ENCODE assay signal across 29 cellular contexts in the genomic region with DNA sequence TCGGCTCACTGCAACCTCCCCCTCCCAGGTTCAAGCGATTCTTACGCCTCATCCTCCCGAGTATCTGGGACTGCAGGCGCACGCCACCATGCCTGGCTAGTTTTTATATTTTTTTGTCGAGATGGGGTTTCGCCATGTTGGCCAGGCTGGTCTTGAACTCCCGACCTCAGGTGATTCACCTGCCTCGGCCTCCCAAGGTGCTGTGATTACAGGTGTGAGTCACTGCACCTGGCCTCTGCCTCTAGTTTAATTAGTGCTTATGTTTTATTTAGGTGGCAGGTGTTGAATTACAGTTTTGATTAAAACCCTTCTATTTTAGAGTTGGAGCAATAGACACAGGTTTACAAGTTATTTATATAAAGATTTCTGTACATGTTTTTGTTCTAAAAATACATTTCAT. TPM values are rescaled to one million over a fixed set of nuclear protein-coding genes. Genes with fewer than 3 reads are reported as not detected.
A peak's percentile ranks its signal among the peaks of the same experiment; 100 is the strongest.
DNase-seq lines count a peak whose midpoint lies in the region; ATAC-seq, FAIRE-seq and TF ChIP-seq lines count a peak whose summit lies in the region.
"Had no signal": no experiment of that assay in that cellular context is flagged by ENCODE, and none has a peak within 500 bp of the region (broad histone marks: within the 10 kb centered on the region; RNA-seq: fewer than 3 reads in every experiment).

No MANE protein-coding gene starts in this region.

- H4K20me1 ChIP-seq in H1 (replicated peaks in 1 of 2; ENCODE audit: control insufficient read depth in 1 of 2, insufficient read depth in 2 of 2, low read length in 2 of 2): peaks cover 0 to 2% of the 10 kb centered on the region in 2 experiments

- H3K23ac ChIP-seq in H1 (ENCODE audit: insufficient read length): no peak overlapping the region

- H4K8ac ChIP-seq in H1 (ENCODE audit: extremely low read depth, insufficient read depth, low read length): no peak overlapping the region

- H2BK12ac ChIP-seq in H1 (ENCODE audit: low read depth, low read length): no peak overlapping the region

- H2AFZ ChIP-seq in H1 (ENCODE audit: low read length): no peak overlapping the region

- no peak overlapping the region; the same call in 1 of the 2 replicates for H3K18ac ChIP-seq in H1 (ENCODE audit: extremely low read depth, low read length)

- no peak overlapping the region for H2AK5ac ChIP-seq in H1 (ENCODE audit: low read depth, low read length)

- H3K27me3 ChIP-seq in H1 (replicated peaks in 1 of 4; ENCODE audit: control insufficient read depth in 3 of 4, extremely low read depth in 1 of 4, insufficient read depth in 3 of 4, low read length in 3 of 4): no peaks in the 10 kb centered on the region
- H3K27me3 ChIP-seq in spleen (replicated peaks in 1 of 7): no peaks in the 10 kb centered on the region
- H3K27me3 ChIP-seq: adrenal gland, body of pancreas had no signal

- TF ChIP-seq POLR2A in H1 (IDR thresholded peaks at IDR 0.05; ENCODE audit: control extremely low read depth in 1 of 2, low read depth in 2 of 2, low read length in 2 of 2): no peak
- TF ChIP-seq POLR2A in spleen (IDR thresholded peaks at IDR 0.05): no peak

- CTCF ChIA-PET in H1 (lab: Charles Lee; ENCODE audit: partially characterized antibody): interaction anchor here (0.9 kb wide), 1 partner anchor 40 kb away, joined by 3 read pairs; no protein-coding TSS in a partner anchor

- no peak for TF ChIP-seq RAD21 in H1 (IDR thresholded peaks at IDR 0.05 in 1 of 2, conservative IDR thresholded peaks at IDR 0.05 in 1 of 2; ENCODE audit: low read depth in 2 of 2, low read length in 2 of 2)

- H3K4ac ChIP-seq in H1 (replicated peaks; ENCODE audit: insufficient read length, low read depth, low read length): no peak overlapping the region

- peaks cover 0 to 69% of the 10 kb centered on the region in 2 experiments; a peak in 2 of 4 replicates for H3K79me2 ChIP-seq in H1 (ENCODE audit: control insufficient read depth in 1 of 2, insufficient read depth in 2 of 2, low read length in 2 of 2)

- H3K4me1 ChIP-seq in H1 (replicated peaks in 1 of 4; ENCODE audit: control insufficient read depth in 3 of 4, insufficient read depth in 4 of 4, low read length in 3 of 4): peaks cover 13 to 46% (median 21%) of the 10 kb centered on the region in 4 experiments
- H3K4me1 ChIP-seq in spleen: peaks cover 0 to 10% (median 2%) of the 10 kb centered on the region in 6 donors

- POLR2A ChIA-PET in H1 (lab: Charles Lee; ENCODE audit: partially characterized antibody): interaction anchor here (0.9 to 1.7 kb wide), 4 partner anchors 9 to 40 kb away, joined by 3 to 11 read pairs (median 4); no protein-coding TSS in a partner anchor

- H2BK20ac ChIP-seq in H1 (ENCODE audit: low read length): no peak overlapping the region

- H4K91ac ChIP-seq in H1 (replicated peaks; ENCODE audit: insufficient read length, low read length): no peak overlapping the region

- TF ChIP-seq EP300 in H1 (IDR thresholded peaks at IDR 0.05; ENCODE audit: borderline replicate concordance in 1 of 2, low read depth in 2 of 2, low read length in 2 of 2): no peak

- ATAC-seq in GM21515 (IDR thresholded peaks at IDR 0.05; ENCODE audit: unreplicated experiment) (no peak), HG02938 (IDR thresholded peaks at IDR 0.05; ENCODE audit: unreplicated experiment) (no peak)
- ATAC-seq: activated CD8-positive, alpha-beta T cell treated with anti-CD3 and anti-CD28 coated beads for 36 hours; body of pancreas; esophagus mucosa; naive thymus-derived CD4-positive, alpha-beta T cell; Panc1 had no signal

- H3K79me1 ChIP-seq in H1 (ENCODE audit: low read depth, low read length): peaks cover 19% of the 10 kb centered on the region

- peak overlapping the region; percentile 48 to 54 for H3K4me2 ChIP-seq in H1 (ENCODE audit: insufficient read depth in 1 of 2, low read depth in 2 of 2, low read length in 2 of 2)

- no peak overlapping the region for H2BK15ac ChIP-seq in H1 (ENCODE audit: low read length)

- intact Hi-C loops in spleen (cut with DNase I; ENCODE audit: low total_unique reads): no loop called here

- H3K36me3 ChIP-seq in H1 (ENCODE audit: control insufficient read depth in 2 of 4, insufficient read depth in 4 of 4, low read length in 3 of 4) (no peaks in the 10 kb centered on the region), spleen (peaks cover 0 to 27% (median 0%) of the 10 kb centered on the region in 6 donors)
- H3K36me3 ChIP-seq: adrenal gland had no signal

- H3K27ac ChIP-seq in H1 (ENCODE audit: low read depth, low read length) (no peak overlapping the region), spleen (no peak overlapping the region)
- H3K27ac ChIP-seq: C4-2B, skin epidermis had no signal

- no peak overlapping the region for H3K14ac ChIP-seq in H1 (ENCODE audit: insufficient read length)

- 0 out of 8 replicates have a peak overlapping the region, but pooled peaks of 1 of the 4 experiments have one; percentile 26 for H3K4me3 ChIP-seq in H1 (ENCODE audit: extremely low read depth in 1 of 4, insufficient read depth in 2 of 4, low read depth in 3 of 4, low read length in 4 of 4)
- H3K4me3 ChIP-seq in spleen: no peak overlapping the region
- H3K4me3 ChIP-seq: adrenal gland, body of pancreas, skin epidermis had no signal

- no peaks in the 10 kb centered on the region for H3K23me2 ChIP-seq in H1 (ENCODE audit: low read depth, low read length)

- 77% methylated on average over 10 of the region's 10 CpGs; no CpG with 5 or more reads in 1 of the 2 experiments for WGBS in H1 (ENCODE audit: extremely low coverage in 1 of 2, insufficient coverage in 1 of 2, insufficient read length in 1 of 2, insufficient replicate concordance in 2 of 2, low coverage in 1 of 2, low lambda C conversion rate in 2 of 2, missing lambda C conversion rate in 1 of 2), 2 experiments
- 90 to 95% (median 94%) methylated on average over 10 of the region's 10 CpGs for WGBS in spleen, 5 donors

- peak; percentile 11 for DNase-seq in NCI-H2171 treated with DMSO at 0.1 percent for 48 hours (lab: John Stamatoyannopoulos, UW)
- DNase-seq in NCI-H2171 (lab: John Stamatoyannopoulos, UW): no peak
- peak; percentile 46 to 84 for DNase-seq in NCI-H2081 (lab: John Stamatoyannopoulos, UW)
- DNase-seq in H1 (ENCODE audit: low read depth in 1 of 2, low spot score in 2 of 2): no peak
- DNase-seq in spleen: peak; percentile 30
- DNase-seq in activated naive CD4-positive, alpha-beta T cell treated with anti-CD3 and anti-CD28 coated beads, Interleukin-2, amount 50 U/mL, for 16 hours: no peak
- DNase-seq: activated CD4-positive, alpha-beta T cell treated with anti-CD3 and anti-CD28 coated beads for 1 hour; activated CD8-positive, alpha-beta memory T cell treated with anti-CD3 and anti-CD28 coated beads, Interleukin-2, amount 50 U/mL, for 48 hours; activated CD8-positive, alpha-beta T cell treated with anti-CD3 and anti-CD28 coated beads for 36 hours; activated naive CD4-positive, alpha-beta T cell treated with anti-CD3 and anti-CD28 coated beads for 36 hours; adrenal gland; body of pancreas; dermis blood vessel endothelial cell; foreskin fibroblast; KBM-7; naive thymus-derived CD4-positive, alpha-beta T cell; NCI-H2107; NCI-H524; nucleus accumbens; SHP77 treated with DMSO at 0.1 percent for 48 hours; stimulated activated naive CD4-positive, alpha-beta T cell had no signal

- H3K9me3 ChIP-seq in H1 (ENCODE audit: insufficient read depth in 2 of 2, low read depth in 1 of 2, low read length in 1 of 2) (no peaks in the 10 kb centered on the region), spleen (no peaks in the 10 kb centered on the region)
- H3K9me3 ChIP-seq: adrenal gland, body of pancreas had no signal

- H4K5ac ChIP-seq in H1 (ENCODE audit: insufficient read length, low read depth, low read length): no peak overlapping the region

- no peak for TF ChIP-seq CTCF in H1 (IDR thresholded peaks at IDR 0.05; ENCODE audit: control extremely low read depth in 1 of 3, insufficient read depth in 1 of 3, low read depth in 1 of 3, low read length in 3 of 3)
- no peak for TF ChIP-seq CTCF in spleen (IDR thresholded peaks at IDR 0.05 in 8 of 11, conservative IDR thresholded peaks at IDR 0.05 in 3 of 11)

- H2BK120ac ChIP-seq in H1 (replicated peaks; ENCODE audit: low read depth, low read length): no peak overlapping the region

- peak overlapping the region; percentile 78; the same call in 1 of the 2 replicates for H2BK5ac ChIP-seq in H1 (ENCODE audit: low read depth, low read length)

- H3K9ac ChIP-seq in H1 (replicated peaks in 1 of 4; ENCODE audit: extremely low read depth in 1 of 4, low read depth in 3 of 4, low read length in 3 of 4): no peak overlapping the region

- no peak overlapping the region for H3K56ac ChIP-seq in H1 (replicated peaks; ENCODE audit: insufficient read length, low read depth, low read length)

- no peak for FAIRE-seq in H1 (lab: Jason Lieb, UNC)
- FAIRE-seq: HTR-8/SVneo, keratinocyte had no signal

TF ChIP-seq in H1, 55 proteins besides CTCF, POLR2A, EP300 and RAD21:
- TF ChIP-seq EGR1 (IDR thresholded peaks at IDR 0.05; ENCODE audit: borderline replicate concordance, low read depth, low read length): no peak
- TF ChIP-seq CBX8 (IDR thresholded peaks at IDR 0.05; ENCODE audit: borderline replicate concordance, low read depth, low read length): no peak
- no peak for TF ChIP-seq NANOG (IDR thresholded peaks at IDR 0.05; ENCODE audit: insufficient read depth, low read depth, low read length, poor library complexity, severe bottlenecking)

RNA-seq across cellular contexts. Expression of a gene that starts 42.8 kb away (rescaled TPM):
- 72.9 and 78.5 TPM in 2 replicates for total RNA-seq in H1 (2021; fragmentation: NEBNext Ultra II Directional; extraction: Animal tissue kit (Norgen Biotek cat#: 25700))
- polyA plus RNA-seq in H1 (2011; rRNA removed) (28.8 and 30.7 TPM in 2 replicates), spleen (1 to 10 TPM; 2.7 to 5.5 (median 3.0) TPM)
- 14.9 TPM for polyA plus RNA-seq in H1 (2011; cell fraction: cytosol; rRNA removed)
- 83.2 TPM for polyA plus RNA-seq in H1 (2011; cell fraction: nucleus; rRNA removed)
- 31.1 to 42.5 TPM (median 35.7 TPM) in 4 replicates for polyA plus RNA-seq in H1 (2012, experiment 1 of 2)
- 4.6 TPM for polyA plus RNA-seq in H1 (2012, experiment 2 of 2)
- polyA plus RNA-seq in H1 (2013, experiment 1 of 2): 30.6 TPM
- polyA plus RNA-seq in H1 (2013, experiment 2 of 2): 28.1 TPM
- 35.6 and 46.4 TPM in 2 replicates for polyA minus RNA-seq in H1 (2011; rRNA and poly(A)+ RNA removed)
- 49.0 TPM for polyA minus RNA-seq in H1 (2011; cell fraction: cytosol; rRNA and poly(A)+ RNA removed)
- 68.1 TPM for polyA minus RNA-seq in H1 (2011; cell fraction: nucleus; rRNA and poly(A)+ RNA removed)
- 10 to 100 TPM; 57.3 to 91.3 (median 65.0) TPM for total RNA-seq in spleen

Comparison
In these comparisons a context has a peak if more than half of its experiments do, and no peak if none do; other contexts are left out.
1. DNase-seq: peak in NCI-H2171 treated with DMSO at 0.1 percent for 48 hours (single experiment), NCI-H2081 (2 of 2) and spleen (single experiment); none in NCI-H2171 (single experiment), H1 (0 of 2) and activated naive CD4-positive, alpha-beta T cell treated with anti-CD3 and anti-CD28 coated beads, Interleukin-2, amount 50 U/mL, for 16 hours (single experiment).